18 cellular contexts compared by ENCODE assay signal in genomic region chr2:214232266-214232665, GRCh38.
A peak's percentile ranks its signal among the peaks of the same experiment; 100 is the strongest.
DNase-seq lines count a peak whose midpoint lies in the region; TF ChIP-seq lines count a peak whose summit lies in the region.
"Had no signal": no experiment of that assay in that cellular context is flagged by ENCODE, and none has a peak within 500 bp of the region (broad histone marks: within the 10 kb centered on the region; RNA-seq: fewer than 3 reads in every experiment).

No MANE protein-coding gene starts in this region.

- TF ChIP-seq POLR2A in suprapubic skin (IDR thresholded peaks at IDR 0.05), result no peak
- no peak for TF ChIP-seq POLR2A in transverse colon (IDR thresholded peaks at IDR 0.05)

- intact Hi-C loops in transverse colon (cut with DNase I; ENCODE audit: low total_unique reads), result no loop called here

- H3K27me3 ChIP-seq in suprapubic skin, result no peaks in the 10 kb centered on the region
- no peaks in the 10 kb centered on the region for H3K27me3 ChIP-seq in transverse colon

- DNase-seq in AG08395 (ENCODE audit: low spot score) (peak; percentile 17), GM04503 (ENCODE audit: low read depth) (peak; percentile 10), amniotic stem cell (lab: John Stamatoyannopoulos, UW) (peak; percentile 19), kidney glomerular epithelial cell (lab: John Stamatoyannopoulos, UW) (peak; percentile 37), suprapubic skin (ENCODE audit: low spot score in 2 of 2) (no peak), transverse colon (no peak), ecto neural progenitor cell (ENCODE audit: low spot score) (no peak)
- no peak for DNase-seq in effector CD8-positive, alpha-beta T cell (lab: John Stamatoyannopoulos, UW)
- DNase-seq: DMS79; GOT3; NCI-H1417; NCI-H187; NCI-H2107; NCI-H510A; NCI-H748 treated with DMSO at 0.1 percent for 48 hours; NK-92 treated with Interleukin-12 subunit alpha and Interleukin-12 subunit beta, amount 100 ng/mL, for 24 hours had no signal

- in situ Hi-C loops in transverse colon (cut with MboI; ENCODE audit: low pct_ligation_motif_present in 1 of 4, low pct_unique_long_range_greater_than_20kb in 1 of 4, low sequenced_read_pairs in 3 of 4), result no loop called here

- H3K27ac ChIP-seq in suprapubic skin (no peak overlapping the region), transverse colon (no peak overlapping the region)
- H3K27ac ChIP-seq: C4-2B, KMS-11 had no signal

- no peaks in the 10 kb centered on the region for H3K9me3 ChIP-seq in suprapubic skin
- no peaks in the 10 kb centered on the region for H3K9me3 ChIP-seq in transverse colon

- 67% methylated on average over 2 of the region's 2 CpGs for WGBS in suprapubic skin
- 52 to 53% methylated on average over 2 of the region's 2 CpGs for WGBS in transverse colon (ENCODE audit: low coverage in 1 of 2), 2 donors

- TF ChIP-seq CTCF in suprapubic skin (IDR thresholded peaks at IDR 0.05) (no peak), transverse colon (IDR thresholded peaks at IDR 0.05) (no peak)

- no peak overlapping the region for H3K4me3 ChIP-seq in suprapubic skin
- no peak overlapping the region for H3K4me3 ChIP-seq in transverse colon

- TF ChIP-seq EP300 in suprapubic skin (IDR thresholded peaks at IDR 0.05) (no peak), transverse colon (IDR thresholded peaks at IDR 0.05; ENCODE audit: low read depth) (no peak)

- H3K36me3 ChIP-seq in suprapubic skin (no peaks in the 10 kb centered on the region), transverse colon (no peaks in the 10 kb centered on the region)

- H3K4me1 ChIP-seq in suprapubic skin, result no peaks in the 10 kb centered on the region
- H3K4me1 ChIP-seq in transverse colon, result no peaks in the 10 kb centered on the region

Comparison
In these comparisons a context has a peak if more than half of its experiments do, and no peak if none do; other contexts are left out.
1. DNase-seq: peak in AG08395 (single experiment), GM04503 (single experiment), amniotic stem cell (single experiment) and kidney glomerular epithelial cell (single experiment); none in suprapubic skin (0 of 2), effector CD8-positive, alpha-beta T cell (single experiment), transverse colon (single experiment) and ecto neural progenitor cell (single experiment).